ENCODE assay signal across 9 cellular contexts in the genomic region with DNA sequence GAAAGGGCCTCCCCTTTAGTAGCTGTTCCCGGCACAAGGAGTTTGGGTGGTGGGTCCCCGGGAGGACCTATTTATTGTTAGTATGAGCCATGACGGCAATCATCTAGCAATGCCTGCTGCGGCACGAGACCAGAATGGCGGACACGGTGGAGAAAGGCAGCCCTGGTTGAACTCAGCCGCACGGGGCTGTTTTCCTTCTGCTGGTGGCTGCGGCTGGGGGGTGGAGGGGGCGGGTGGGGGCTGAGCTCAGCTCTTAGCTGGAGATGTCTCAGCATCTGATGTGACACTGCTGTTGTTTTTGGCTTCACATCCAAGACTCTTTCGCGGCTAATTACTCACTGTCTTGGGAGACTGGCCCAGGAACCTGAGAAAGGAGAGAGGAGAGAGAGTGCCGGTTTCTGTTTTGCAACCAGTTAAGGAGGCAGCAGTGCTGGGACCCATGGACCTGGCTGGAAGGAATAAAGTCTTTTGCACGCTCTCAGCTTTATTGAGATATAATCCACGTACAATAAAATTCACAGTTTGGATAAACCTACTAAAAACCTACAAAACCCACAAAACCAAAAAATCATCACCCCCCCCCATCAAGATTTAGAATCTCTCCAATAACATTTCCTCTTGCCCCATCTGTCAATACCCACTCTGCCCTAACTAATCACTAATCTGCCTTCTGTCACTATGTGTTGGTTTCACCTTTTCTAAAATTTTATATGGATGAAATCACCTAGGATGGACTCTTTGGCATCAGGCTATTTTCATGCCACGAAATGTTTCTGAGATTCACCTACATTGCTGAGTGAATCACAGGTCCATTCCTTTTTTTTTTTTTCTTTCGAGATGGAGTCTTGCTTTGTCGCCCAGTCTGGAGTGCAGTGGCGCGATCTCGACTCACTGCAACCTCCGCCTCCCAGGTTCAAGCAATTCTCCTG.
DNase-seq lines count a peak whose midpoint lies in the region; ATAC-seq and TF ChIP-seq lines count a peak whose summit lies in the region.
"Had no signal": no experiment of that assay in that cellular context is flagged by ENCODE, and none has a peak within 500 bp of the region (broad histone marks: within the 10 kb centered on the region; RNA-seq: fewer than 3 reads in every experiment).

No MANE protein-coding gene starts in this region.

- 33 to 40% methylated on average over 23 of the region's 23 CpGs for WGBS in aorta, 2 donors

- peaks cover 5% of the 10 kb centered on the region for H3K4me1 Mint-ChIP-seq in osteocyte (ENCODE audit: unreplicated experiment)

- no peak for TF ChIP-seq CTCF in osteocyte (IDR thresholded peaks at IDR 0.05)

- H3K9ac ChIP-seq in muscle layer of colon (ENCODE audit: low read length): no peak overlapping the region

- H3K9me3 ChIP-seq in muscle layer of colon (ENCODE audit: low read length) (no peaks in the 10 kb centered on the region), aorta (ENCODE audit: control insufficient read depth, low read length) (no peaks in the 10 kb centered on the region)
- H3K9me3 ChIP-seq: A549 had no signal

- peak; percentile 16 for DNase-seq in NCI-H2196 (lab: John Stamatoyannopoulos, UW; ENCODE audit: unreplicated experiment)
- no peak for DNase-seq in NCI-H2196 treated with DMSO at 0.1 percent for 48 hours (lab: John Stamatoyannopoulos, UW; ENCODE audit: unreplicated experiment)
- peak; percentile 43 for DNase-seq in dedifferentiated amniotic fluid mesenchymal stem cell (ENCODE audit: extremely low spot score)
- peak in 1 of 2 donors; percentile 74 for DNase-seq in aorta
- no peak for DNase-seq in SIG-M5 treated with dmso at 0.1 percent for 504 hours (lab: John Stamatoyannopoulos, UW; ENCODE audit: unreplicated experiment)
- no peak for DNase-seq in osteocyte (ENCODE audit: extremely low spot score, unreplicated experiment)
- no peak for DNase-seq in stimulated activated naive CD4-positive, alpha-beta T cell (lab: John Stamatoyannopoulos, UW)

- H3K27me3 Mint-ChIP-seq in osteocyte (ENCODE audit: unreplicated experiment): peaks cover 58% of the 10 kb centered on the region

- ATAC-seq in aorta (ENCODE audit: low FRiP score): no peak

- no peaks in the 10 kb centered on the region for H3K36me3 Mint-ChIP-seq in osteocyte (ENCODE audit: unreplicated experiment)

- H3K27ac ChIP-seq in muscle layer of colon (ENCODE audit: low read depth, low read length) (peak overlapping the region; percentile 84), aorta (ENCODE audit: low read depth in 1 of 2, low read length in 2 of 2) (no peak overlapping the region)
- H3K27ac ChIP-seq: A549 had no signal

- H3K9me3 Mint-ChIP-seq in osteocyte (ENCODE audit: unreplicated experiment): peaks cover 4% of the 10 kb centered on the region

- intact Hi-C loops in aorta (cut with DNase I): no loop called here

- H3K4me1 ChIP-seq in muscle layer of colon (ENCODE audit: insufficient read depth, low read length) (peaks cover 71% of the 10 kb centered on the region), aorta (ENCODE audit: control insufficient read depth in 1 of 2, insufficient read depth in 2 of 2, low read length in 2 of 2) (no peaks in the 10 kb centered on the region)

- no peaks in the 10 kb centered on the region for H3K27me3 ChIP-seq in muscle layer of colon (ENCODE audit: control insufficient read depth in 1 of 2, insufficient read depth in 2 of 2, low read length in 2 of 2)
- H3K27me3 ChIP-seq in aorta (ENCODE audit: control insufficient read depth in 1 of 2, insufficient read depth in 2 of 2, low read length in 1 of 2): no peaks in the 10 kb centered on the region

- no peak overlapping the region for H3K4me3 Mint-ChIP-seq in osteocyte (ENCODE audit: unreplicated experiment)

- peak overlapping the region in 1 of 2 donors; percentile 32 for H3K4me3 ChIP-seq in muscle layer of colon (ENCODE audit: low read depth in 1 of 2, low read length in 2 of 2)
- peak overlapping the region; percentile 51 to 55 for H3K4me3 ChIP-seq in aorta (ENCODE audit: low read length in 2 of 2)
- H3K4me3 ChIP-seq: A549 had no signal

- H3K36me3 ChIP-seq in muscle layer of colon (ENCODE audit: insufficient read depth, low read length): no peaks in the 10 kb centered on the region
- H3K36me3 ChIP-seq in aorta (ENCODE audit: control insufficient read depth in 1 of 2, insufficient read depth in 2 of 2, low read length in 1 of 2): no peaks in the 10 kb centered on the region

- no peak overlapping the region for H3K27ac Mint-ChIP-seq in osteocyte (ENCODE audit: unreplicated experiment)

Comparison
In these comparisons a context has a peak if more than half of its experiments do, and no peak if none do; other contexts are left out.
1. DNase-seq: peak in NCI-H2196 (single experiment) and dedifferentiated amniotic fluid mesenchymal stem cell (single experiment); none in NCI-H2196 treated with DMSO at 0.1 percent for 48 hours (single experiment), SIG-M5 treated with dmso at 0.1 percent for 504 hours (single experiment), osteocyte (single experiment) and stimulated activated naive CD4-positive, alpha-beta T cell (0 of 6).